ENCODE assay signal across 9 cellular contexts in the genomic region with DNA sequence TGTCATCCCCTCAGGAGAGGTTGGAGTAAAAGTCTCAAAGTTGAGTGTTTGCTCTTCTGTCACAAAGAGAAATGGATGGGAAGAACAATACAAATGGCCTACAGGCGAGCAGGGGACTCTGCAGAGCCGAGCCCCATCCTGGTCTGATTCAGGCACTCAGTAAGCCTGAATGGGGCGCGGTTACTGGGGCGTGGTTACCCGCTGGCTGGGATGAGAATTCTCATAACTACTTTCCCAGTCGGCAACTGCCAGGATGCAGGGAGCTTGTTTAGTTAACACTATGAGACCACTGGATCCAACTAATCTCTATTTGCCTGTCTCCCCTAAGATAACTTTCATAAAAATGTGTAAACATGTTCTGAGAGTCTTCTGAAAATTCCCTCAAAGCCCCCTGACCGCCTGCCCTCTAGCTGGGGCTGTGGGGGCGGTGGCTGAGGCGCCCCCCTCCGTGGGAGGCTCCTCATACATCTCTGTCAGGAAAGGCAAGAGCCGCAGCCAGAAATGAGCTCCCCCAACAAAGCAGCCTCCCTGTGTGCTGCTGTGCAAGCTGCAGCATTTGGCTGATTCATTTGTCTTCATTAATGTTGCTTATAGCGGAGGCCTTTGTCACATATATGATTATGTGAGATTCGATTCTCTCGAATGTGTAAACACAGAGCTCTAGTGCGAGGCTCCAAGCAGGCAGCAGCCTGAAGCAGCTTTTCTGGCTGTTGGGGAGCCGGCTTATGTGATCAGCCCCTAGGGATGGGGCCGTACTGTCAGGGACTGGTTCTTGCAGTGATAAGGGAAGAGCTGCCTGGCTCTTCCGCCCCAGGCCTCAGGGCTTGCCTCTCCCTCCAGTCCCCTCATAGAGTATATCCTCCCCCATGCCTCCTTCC.
DNase-seq lines count a peak whose midpoint lies in the region; ATAC-seq, FAIRE-seq and TF ChIP-seq lines count a peak whose summit lies in the region.
"Had no signal": no experiment of that assay in that cellular context is flagged by ENCODE, and none has a peak within 500 bp of the region (broad histone marks: within the 10 kb centered on the region; RNA-seq: fewer than 3 reads in every experiment).

No MANE protein-coding gene starts in this region.

- H3K27ac ChIP-seq in ACC112 (ENCODE audit: low read depth, low read length) (no peak overlapping the region), astrocyte (ENCODE audit: low read depth, low read length) (no peak overlapping the region), left lung (peak overlapping the region; percentile 14 to 25)

- H3K4me3 ChIP-seq in ACC112 (ENCODE audit: low read depth, low read length) = peak overlapping the region; percentile 4; the same call in 1 of the 2 replicates
- H3K4me3 ChIP-seq in astrocyte (ENCODE audit: insufficient read depth, low read depth, low read length) = no peak overlapping the region
- no peak overlapping the region for H3K4me3 ChIP-seq in left lung

- H3K4me2 ChIP-seq in astrocyte (ENCODE audit: low read length) = peak overlapping the region; percentile 67

- ATAC-seq in left lung = peak; percentile 93

- intact Hi-C loops in left lung (cut with DNase I) = no loop called here

- TF ChIP-seq CTCF in astrocyte (IDR thresholded peaks at IDR 0.05; ENCODE audit: insufficient read depth, low read depth, low read length) (no peak), left lung (IDR thresholded peaks at IDR 0.05) (no peak)

- H3K9me3 Mint-ChIP-seq in astrocyte (ENCODE audit: unreplicated experiment) = peaks cover 2% of the 10 kb centered on the region

- peaks cover 34% of the 10 kb centered on the region for H3K4me1 Mint-ChIP-seq in astrocyte (ENCODE audit: low read depth, unreplicated experiment)

- no peak for FAIRE-seq in astrocyte (lab: Jason Lieb, UNC)

- peak overlapping the region; percentile 70 for H2AFZ ChIP-seq in ACC112 (ENCODE audit: low read length, unreplicated experiment)
- H2AFZ ChIP-seq in astrocyte (ENCODE audit: low read depth, low read length) = peak overlapping the region; percentile 55

- H3K27me3 Mint-ChIP-seq in astrocyte (ENCODE audit: low read depth, unreplicated experiment) = no peaks in the 10 kb centered on the region

- peak; percentile 40 for DNase-seq in NCI-H146 treated with DMSO at 0.1 percent for 48 hours (lab: John Stamatoyannopoulos, UW; ENCODE audit: unreplicated experiment)
- DNase-seq in astrocyte (ENCODE audit: low read depth) = peak; percentile 73
- peak in 1 of 2 donors; percentile 68 for DNase-seq in left lung
- no peak for DNase-seq in stimulated activated CD4-positive, alpha-beta T cell treated with anti-CD3 and anti-CD28 coated beads, Interleukin-4, amount 100 ng/mL, for 4 hours
- DNase-seq in stimulated activated CD4-positive, alpha-beta T cell treated with anti-CD3 and anti-CD28 coated beads, Interleukin-2, amount 100 ng/mL, for 24 hours = no peak
- no peak for DNase-seq in NCI-H2196 (lab: John Stamatoyannopoulos, UW; ENCODE audit: unreplicated experiment)
- no peak for DNase-seq in RKO (ENCODE audit: low spot score)

- H3K9ac ChIP-seq in astrocyte (ENCODE audit: low read length) = peak overlapping the region; percentile 6

- no peaks in the 10 kb centered on the region for H3K79me2 ChIP-seq in ACC112 (ENCODE audit: control insufficient read depth, insufficient read depth, low read length, unreplicated experiment)
- H3K79me2 ChIP-seq in astrocyte (ENCODE audit: insufficient read depth, low read length) = no peaks in the 10 kb centered on the region

- no peaks in the 10 kb centered on the region for H3K27me3 ChIP-seq in ACC112 (ENCODE audit: insufficient read depth, low read length)
- no peaks in the 10 kb centered on the region for H3K27me3 ChIP-seq in astrocyte (ENCODE audit: insufficient read depth, low read length)
- no peaks in the 10 kb centered on the region for H3K27me3 ChIP-seq in left lung

- H3K36me3 ChIP-seq in ACC112 (ENCODE audit: insufficient read depth, low read length) (no peaks in the 10 kb centered on the region), astrocyte (ENCODE audit: insufficient read depth, low read length) (no peaks in the 10 kb centered on the region), left lung (no peaks in the 10 kb centered on the region)

- H3K9me3 ChIP-seq in astrocyte (ENCODE audit: insufficient read depth, low read depth, low read length) = no peaks in the 10 kb centered on the region
- no peaks in the 10 kb centered on the region for H3K9me3 ChIP-seq in left lung

- no peak overlapping the region for H3K4me3 Mint-ChIP-seq in astrocyte (ENCODE audit: unreplicated experiment)
- H3K4me3 Mint-ChIP-seq: B cell had no signal

- no peaks in the 10 kb centered on the region for H3K36me3 Mint-ChIP-seq in astrocyte (ENCODE audit: low read depth, unreplicated experiment)

- H3K4me1 ChIP-seq in ACC112 (ENCODE audit: control insufficient read depth, insufficient read depth, low read length, unreplicated experiment) (peaks cover 23% of the 10 kb centered on the region), astrocyte (ENCODE audit: insufficient read depth, low read length) (peaks cover 15% of the 10 kb centered on the region), left lung (peaks cover 0 to 4% of the 10 kb centered on the region in 2 donors)

- no peaks in the 10 kb centered on the region for H4K20me1 ChIP-seq in astrocyte (ENCODE audit: insufficient read depth, low read length)

- H3K27ac Mint-ChIP-seq in astrocyte (ENCODE audit: unreplicated experiment) = no peak overlapping the region
- H3K27ac Mint-ChIP-seq: B cell had no signal

Comparison
In these comparisons a context has a peak if more than half of its experiments do, and no peak if none do; other contexts are left out.
1. H3K27ac ChIP-seq: peak in left lung (2 of 2); none in ACC112 (single experiment) and astrocyte (single experiment).
2. DNase-seq: peak in NCI-H146 treated with DMSO at 0.1 percent for 48 hours (single experiment) and astrocyte (single experiment); none in stimulated activated CD4-positive, alpha-beta T cell treated with anti-CD3 and anti-CD28 coated beads, Interleukin-4, amount 100 ng/mL, for 4 hours (0 of 2), stimulated activated CD4-positive, alpha-beta T cell treated with anti-CD3 and anti-CD28 coated beads, Interleukin-2, amount 100 ng/mL, for 24 hours (0 of 2), NCI-H2196 (single experiment) and RKO (single experiment).